ENCODE assay signal across 8 cellular contexts in genomic region chr1:27526569-27527222, GRCh38. TPM values are rescaled to one million over a fixed set of nuclear protein-coding genes. Genes with fewer than 3 reads are reported as not detected.
A peak's percentile ranks its signal among the peaks of the same experiment; 100 is the strongest.
DNase-seq lines count a peak whose midpoint lies in the region; ATAC-seq, FAIRE-seq and TF ChIP-seq lines count a peak whose summit lies in the region.

No MANE protein-coding gene starts in this region.

- intact Hi-C loops in sigmoid colon (cut with DNase I), result loop anchor here (5.0 kb wide), 1 partner anchor 46 kb away; no protein-coding TSS in a partner anchor

- H3K4me1 Mint-ChIP-seq in effector memory CD8-positive, alpha-beta T cell (ENCODE audit: low read depth in 2 of 2), result peaks cover 47 to 49% of the 10 kb centered on the region in 2 donors

- peaks cover 8 to 12% of the 10 kb centered on the region in 2 donors for H3K27me3 Mint-ChIP-seq in effector memory CD8-positive, alpha-beta T cell

- 33 to 34% methylated on average over 10 of the region's 10 CpGs for WGBS in sigmoid colon, 2 donors

- no peaks in the 10 kb centered on the region for H3K9me3 Mint-ChIP-seq in effector memory CD8-positive, alpha-beta T cell

- H3K36me3 ChIP-seq in NT2/D1 (ENCODE audit: insufficient read depth, insufficient read length, low read length) (peaks cover 2% of the 10 kb centered on the region), sigmoid colon (no peaks in the 10 kb centered on the region), MG63 (no peaks in the 10 kb centered on the region)

- TF ChIP-seq CTCF in sigmoid colon (IDR thresholded peaks at IDR 0.05), result no peak

- H3K27me3 ChIP-seq in NT2/D1 (ENCODE audit: insufficient read depth, insufficient read length), result no peaks in the 10 kb centered on the region
- no peaks in the 10 kb centered on the region for H3K27me3 ChIP-seq in sigmoid colon
- H3K27me3 ChIP-seq in MG63, result no peaks in the 10 kb centered on the region

- FAIRE-seq in GM18507 (lab: Jason Lieb, UNC), result peak; percentile 52

- H3K4me3 ChIP-seq in NT2/D1 (ENCODE audit: insufficient read length, low read depth) (peak overlapping the region; percentile 50), sigmoid colon (peak overlapping the region; percentile 11 to 53 (median 33)), MG63 (no peak overlapping the region)

- TF ChIP-seq POLR2A in sigmoid colon (IDR thresholded peaks at IDR 0.05), result no peak

- H3K4me1 ChIP-seq in NT2/D1 (ENCODE audit: insufficient read depth, insufficient read length), result peaks cover 60% of the 10 kb centered on the region
- H3K4me1 ChIP-seq in sigmoid colon, result peaks cover 0 to 82% (median 80%) of the 10 kb centered on the region in 4 donors

- no peak for TF ChIP-seq EP300 in sigmoid colon (IDR thresholded peaks at IDR 0.05)

- H3K27ac Mint-ChIP-seq in effector memory CD8-positive, alpha-beta T cell, result peak overlapping the region; percentile 50 to 87

- peak overlapping the region; percentile 73 for H3K9ac ChIP-seq in NT2/D1 (ENCODE audit: insufficient read length, low read depth)

- H3K36me3 Mint-ChIP-seq in effector memory CD8-positive, alpha-beta T cell (ENCODE audit: insufficient read depth), result peaks cover 4% of the 10 kb centered on the region

- H3K9me3 ChIP-seq in NT2/D1 (ENCODE audit: insufficient read depth, low read length) (no peaks in the 10 kb centered on the region), sigmoid colon (no peaks in the 10 kb centered on the region), MG63 (no peaks in the 10 kb centered on the region)

- DNase-seq in GM18507 (ENCODE audit: extremely low spot score, insufficient read length, low read depth), result no peak
- no peak for DNase-seq in NT2/D1 (ENCODE audit: low read depth, low spot score)
- no peak for DNase-seq in effector memory CD8-positive, alpha-beta T cell
- no peak for DNase-seq in sigmoid colon
- no peak for DNase-seq in MG63
- no peak for DNase-seq in activated gamma-delta T cell (lab: John Stamatoyannopoulos, UW)
- no peak for DNase-seq in NCI-H510A treated with DMSO at 0.1 percent for 48 hours (lab: John Stamatoyannopoulos, UW)

- H3K4me3 Mint-ChIP-seq in effector memory CD8-positive, alpha-beta T cell, result peak overlapping the region; percentile 64 to 76

- H3K27ac ChIP-seq in sigmoid colon, result peak overlapping the region; percentile 90 to 96 (median 94)

- no peak for ATAC-seq in effector memory CD8-positive, alpha-beta T cell (replicated peaks)
- no peak for ATAC-seq in HG03354 (IDR thresholded peaks at IDR 0.05; ENCODE audit: poor library complexity, severe bottlenecking, unreplicated experiment)

RNA-seq across cellular contexts. Expression of gene WASF2, which starts 36.7 kb away (rescaled TPM):
- 10 to 100 TPM; 43.9 to 63.2 (median 59.9) TPM for total RNA-seq in sigmoid colon
- 10 to 100 TPM; 30.0 to 69.6 (median 30.5) TPM for polyA plus RNA-seq in sigmoid colon
- 13.9 and 15.5 TPM in 2 replicates for total RNA-seq in MG63 (2014; rRNA removed; shearing (Covaris generic); ENCODE audit: low replicate concordance)
